ENCODE assay signal across 18 cellular contexts in genomic region chr7:35548291-35548690, GRCh38.
"Had no signal": no experiment of that assay in that cellular context is flagged by ENCODE, and none has a peak within 500 bp of the region (broad histone marks: within the 10 kb centered on the region; RNA-seq: fewer than 3 reads in every experiment).

No MANE protein-coding gene starts in this region.

- H3K4me3 ChIP-seq: coronary artery, dorsolateral prefrontal cortex, esophagus muscularis mucosa, gastroesophageal sphincter, heart left ventricle, hepatocyte, left lung, lower lobe of right lung, mucosa of descending colon had no signal

- H3K4me1 Mint-ChIP-seq: mesothelial cell of epicardium had no signal

- DNase-seq: dermis blood vessel endothelial cell; dorsolateral prefrontal cortex; effector CD8-positive, alpha-beta T cell; effector memory CD8-positive, alpha-beta T cell; foreskin keratinocyte; heart left ventricle; hypothalamus; left cardiac atrium; left lung; left ventricle myocardium superior; lower lobe of right lung; mesenchymal stem cell; mucosa of descending colon had no signal

- H3K4me1 ChIP-seq: esophagus muscularis mucosa, foreskin keratinocyte, gastroesophageal sphincter, heart left ventricle, left lung had no signal

- H3K27me3 ChIP-seq: heart left ventricle, left lung had no signal

- H3K4me3 Mint-ChIP-seq: effector memory CD8-positive, alpha-beta T cell; mesothelial cell of epicardium had no signal

- H3K36me3 Mint-ChIP-seq: mesothelial cell of epicardium had no signal

- H3K9me3 Mint-ChIP-seq: effector memory CD8-positive, alpha-beta T cell; mesothelial cell of epicardium had no signal

- H3K27ac ChIP-seq: coronary artery, dorsolateral prefrontal cortex, esophagus muscularis mucosa, foreskin keratinocyte, gastroesophageal sphincter, heart left ventricle, hepatocyte, left lung, lower lobe of right lung had no signal

- H3K9me3 ChIP-seq: esophagus muscularis mucosa, gastroesophageal sphincter, heart left ventricle, left lung, lower lobe of right lung, mucosa of descending colon had no signal

- H3K36me3 ChIP-seq: esophagus muscularis mucosa, gastroesophageal sphincter, heart left ventricle, left lung, lower lobe of right lung had no signal

- ATAC-seq: effector memory CD8-positive, alpha-beta T cell; foreskin keratinocyte; gastroesophageal sphincter; heart left ventricle; left cardiac atrium; left lung; left ventricle myocardium superior; lower lobe of right lung; mucosa of descending colon had no signal

- H3K27ac Mint-ChIP-seq: effector memory CD8-positive, alpha-beta T cell; mesothelial cell of epicardium had no signal
